Comparison of ENCODE assay signal across 23 cellular contexts in the genomic region with DNA sequence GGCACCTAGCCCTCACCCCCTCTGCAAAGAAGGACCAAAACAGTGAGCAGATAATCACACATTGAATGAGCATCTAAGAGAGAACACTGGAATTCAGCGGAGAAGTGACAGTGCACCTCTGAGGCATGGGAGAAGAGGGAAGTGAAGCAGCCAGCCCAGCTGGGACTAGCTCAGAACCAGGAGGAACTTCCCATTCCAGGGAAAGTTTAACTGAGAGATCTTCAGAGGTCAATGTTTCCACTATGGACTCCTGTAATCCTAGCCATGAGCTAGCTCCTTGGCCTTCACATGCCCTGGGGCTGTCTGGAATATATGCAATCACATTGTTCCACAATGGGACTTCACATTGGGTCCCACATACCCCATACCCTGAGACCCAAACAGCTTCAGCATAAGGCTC. TPM values are rescaled to one million over a fixed set of nuclear protein-coding genes. Genes with fewer than 3 reads are reported as not detected.
"Had no signal": no experiment of that assay in that cellular context is flagged by ENCODE, and none has a peak within 500 bp of the region (broad histone marks: within the 10 kb centered on the region; RNA-seq: fewer than 3 reads in every experiment).

No MANE protein-coding gene starts in this region.

- H3K36me3 Mint-ChIP-seq: brain had no signal

- H3K4me1 ChIP-seq: Peyer's patch had no signal

- H3K4me1 Mint-ChIP-seq: brain had no signal

- H3K4me3 ChIP-seq: cardiac muscle cell, Peyer's patch had no signal

- H3K36me3 ChIP-seq: cardiac muscle cell, Peyer's patch had no signal

- H3K27me3 Mint-ChIP-seq: activated CD8-positive, alpha-beta T cell treated with anti-CD3 and anti-CD28 coated beads for 36 hours; activated naive CD4-positive, alpha-beta T cell treated with anti-CD3 and anti-CD28 coated beads, Interleukin-2, amount 10 ng/mL, durations not matched to agents 7 days and 5 days; brain had no signal

- FAIRE-seq: astrocyte had no signal

- H3K27ac ChIP-seq: cardiac muscle cell, Peyer's patch had no signal

- H3K27me3 ChIP-seq: cardiac muscle cell, Peyer's patch had no signal

- DNase-seq: activated CD4-positive, CD25-positive, alpha-beta regulatory T cell; activated CD8-positive, alpha-beta memory T cell treated with anti-CD3 and anti-CD28 coated beads, Interleukin-2, amount 50 U/mL, for 4 hours; activated CD8-positive, alpha-beta T cell treated with anti-CD3 and anti-CD28 coated beads for 36 hours; activated gamma-delta T cell treated with Interleukin-2 at 50 U/mL for 16 hours; activated naive CD4-positive, alpha-beta T cell treated with anti-CD3 and anti-CD28 coated beads, Interleukin-2, amount 10 ng/mL, durations not matched to agents 7 days and 5 days; activated T-cell treated with anti-CD3 and anti-CD28 coated beads, Interleukin-2, amount 50 U/mL, for 72 hours; amygdala; NCI-H1048; NCI-H146; NCI-H1930; NCI-H2171; NCI-H2227 treated with DMSO at 0.1 percent for 48 hours; NCI-H526; NK-92 treated with Interleukin-12 subunit alpha and Interleukin-12 subunit beta, amount 100 ng/mL, for 24 hours; OCI-M1; Peyer's patch; SHP77 had no signal

- ATAC-seq: activated CD8-positive, alpha-beta T cell treated with anti-CD3 and anti-CD28 coated beads for 36 hours; activated T-cell treated with anti-CD3 and anti-CD28 coated beads, Interleukin-2, amount 50 U/mL, for 72 hours had no signal

- H3K27ac Mint-ChIP-seq: activated CD8-positive, alpha-beta T cell treated with anti-CD3 and anti-CD28 coated beads for 36 hours; activated naive CD4-positive, alpha-beta T cell treated with anti-CD3 and anti-CD28 coated beads, Interleukin-2, amount 10 ng/mL, durations not matched to agents 7 days and 5 days; activated T-cell treated with anti-CD3 and anti-CD28 coated beads, Interleukin-2, amount 50 U/mL, for 72 hours; activated T-helper 2 cell treated with anti-CD3 and anti-CD28 coated beads, Interferon-gamma antibody, Interleukin-2, Interleukin-4, amounts not matched to agents 10 μg/mL and 5 μg/mL and 100 μg/mL, durations not matched to agents 14 hours and 24 hours and 36 hours; brain; T-helper 1 cell treated with Interleukin-12 subunit alpha and Interleukin-12 subunit beta and Interleukin-4 antibody, amounts not matched to agents 30 μg/mL and 1 μg/mL, for 36 hours had no signal

- H3K4me3 Mint-ChIP-seq: activated CD8-positive, alpha-beta T cell treated with anti-CD3 and anti-CD28 coated beads for 36 hours; activated naive CD4-positive, alpha-beta T cell treated with anti-CD3 and anti-CD28 coated beads, Interleukin-2, amount 10 ng/mL, durations not matched to agents 7 days and 5 days; activated T-cell treated with anti-CD3 and anti-CD28 coated beads, Interleukin-2, amount 50 U/mL, for 72 hours; brain; T-helper 1 cell treated with Interleukin-12 subunit alpha and Interleukin-12 subunit beta and Interleukin-4 antibody, amounts not matched to agents 30 μg/mL and 1 μg/mL, for 36 hours had no signal

RNA-seq across cellular contexts. Expression of a gene that starts 24.4 kb away (rescaled TPM):
- polyA plus RNA-seq: cardiac muscle cell had no signal

RNA-seq across cellular contexts. Expression of a gene that starts 27.6 kb away (rescaled TPM):
- polyA plus RNA-seq: cardiac muscle cell had no signal

RNA-seq across cellular contexts. Expression of a gene that starts 49.4 kb away (rescaled TPM):
- total RNA-seq: activated T-helper 2 cell treated with anti-CD3 and anti-CD28 coated beads, Interferon-gamma antibody, Interleukin-2, Interleukin-4, amounts not matched to agents 10 μg/mL and 5 μg/mL and 100 μg/mL, durations not matched to agents 14 hours and 24 hours and 36 hours; astrocyte; cardiac muscle cell; NCI-H460 had no signal
- polyA plus RNA-seq: cardiac muscle cell had no signal
